ENCODE assay signal across 34 cellular contexts in the genomic region with DNA sequence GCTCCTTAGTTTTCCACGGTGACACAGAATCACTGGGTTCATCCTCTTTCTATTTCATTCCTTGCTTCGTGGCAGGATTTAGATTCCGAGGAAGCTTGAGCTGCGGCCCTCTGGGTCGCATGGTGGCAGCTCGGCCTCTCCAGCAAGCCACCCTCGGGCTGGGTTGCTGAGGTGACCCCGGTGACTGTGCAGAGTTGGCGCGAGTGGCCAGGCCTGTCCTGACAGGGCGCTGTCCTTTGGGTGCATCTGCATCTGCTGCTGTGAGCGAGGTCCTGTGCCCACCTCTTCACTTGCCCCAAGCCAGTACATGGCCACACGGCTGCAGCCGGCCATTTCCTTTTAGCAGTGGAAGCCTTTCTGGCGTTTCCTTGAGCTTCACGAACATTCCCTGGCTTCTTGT.
"Had no signal": no experiment of that assay in that cellular context is flagged by ENCODE, and none has a peak within 500 bp of the region (broad histone marks: within the 10 kb centered on the region; RNA-seq: fewer than 3 reads in every experiment).

No MANE protein-coding gene starts in this region.

- H3K27ac ChIP-seq: KMS-11 had no signal

- H3K27me3 ChIP-seq: MG63 had no signal

- H3K4me3 ChIP-seq: MG63 had no signal

- DNase-seq: Karpas-422, Kasumi-1, KG1, MG63, MM.1S, MV-4-11, NCI-H1048, NCI-H1092, NCI-H1092 treated with DMSO at 0.1 percent for 48 hours, NCI-H1105, NCI-H1105 treated with DMSO at 0.1 percent for 48 hours, NCI-H1417, NCI-H1417 treated with DMSO at 0.1 percent for 48 hours, NCI-H1436, NCI-H1436 treated with DMSO at 0.1 percent for 48 hours, NCI-H146, NCI-H1694, NCI-H1694 treated with DMSO at 0.1 percent for 48 hours, NCI-H187, NCI-H187 treated with DMSO at 0.1 percent for 48 hours, NCI-H1930, NCI-H2029, NCI-H2029 treated with DMSO at 0.1 percent for 48 hours, NCI-H2081, NCI-H2081 treated with DMSO at 0.1 percent for 48 hours, NCI-H2107, NCI-H2171, NCI-H2171 treated with DMSO at 0.1 percent for 48 hours, NCI-H226, NCI-H345, NCI-H446, NCI-H446 treated with DMSO at 0.1 percent for 48 hours, NCI-H510A had no signal

- H3K9me3 ChIP-seq: MG63 had no signal
